Comparison of ENCODE assay signal across 8 cellular contexts in the genomic region with DNA sequence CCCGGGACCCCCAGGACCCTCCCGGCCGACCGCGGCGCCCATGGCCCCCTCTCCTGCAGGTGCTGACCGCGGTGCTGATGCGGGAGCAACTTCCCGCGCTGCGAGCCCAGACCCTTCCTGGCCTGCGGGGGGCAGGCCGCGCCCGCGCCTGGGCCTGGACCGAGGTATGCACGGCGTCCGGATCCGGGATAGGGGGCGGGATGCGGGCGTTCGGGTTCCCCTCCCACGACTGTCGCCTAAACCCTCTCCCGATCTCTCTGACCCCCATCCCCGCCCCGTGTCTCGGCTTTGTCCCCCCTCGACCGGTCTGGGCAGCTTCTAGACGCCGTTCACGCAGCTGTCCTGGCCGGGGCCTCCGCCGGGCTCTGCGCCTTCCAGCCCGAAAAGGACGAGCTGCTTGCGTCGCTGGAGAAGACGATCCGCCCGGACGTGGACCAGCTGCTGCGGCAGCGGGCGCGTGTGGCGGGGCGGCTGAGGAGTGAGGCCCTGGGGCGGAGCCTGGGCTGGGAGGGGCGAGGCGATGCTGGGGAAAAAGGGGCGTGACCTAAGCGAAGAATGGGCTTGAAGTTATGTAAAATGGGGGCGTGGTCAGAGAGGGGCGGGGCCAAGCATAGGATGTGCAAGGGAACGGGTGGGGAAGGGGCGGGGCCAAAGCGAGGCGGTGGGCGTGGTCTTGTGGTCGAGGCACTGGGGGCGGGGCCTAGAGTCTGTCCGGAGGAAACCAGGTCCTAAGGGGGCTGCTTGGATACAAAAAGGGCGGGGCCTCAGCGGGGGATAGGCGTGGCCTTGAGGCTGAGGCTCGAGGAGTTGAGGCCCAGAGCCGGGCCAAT. TPM values are rescaled to one million over a fixed set of nuclear protein-coding genes. Genes with fewer than 3 reads are reported as not detected.
A peak's percentile ranks its signal among the peaks of the same experiment; 100 is the strongest.
DNase-seq lines count a peak whose midpoint lies in the region; ATAC-seq, FAIRE-seq and TF ChIP-seq lines count a peak whose summit lies in the region.

No MANE protein-coding gene starts in this region.

- peak in 1 of 3 experiments; percentile 57 for TF ChIP-seq CTCF in keratinocyte (optimal IDR thresholded peaks at IDR 0.05 in 1 of 3, IDR thresholded peaks at IDR 0.05 in 1 of 3, conservative IDR thresholded peaks at IDR 0.05 in 1 of 3; ENCODE audit: extremely low read depth in 1 of 3, insufficient read depth in 2 of 3, low read length in 3 of 3)

- H3K27ac ChIP-seq in keratinocyte (ENCODE audit: control insufficient read depth, insufficient read depth, low read length) = no peak overlapping the region

- peak overlapping the region; percentile 21 to 55 (median 34) for H3K4me3 ChIP-seq in keratinocyte (ENCODE audit: control insufficient read depth in 2 of 3, extremely low read depth in 1 of 3, insufficient read depth in 2 of 3, low read depth in 1 of 3, low read length in 3 of 3)

- H3K79me2 ChIP-seq in keratinocyte (ENCODE audit: control insufficient read depth, insufficient read depth, low read length) = no peaks in the 10 kb centered on the region

- H3K9me3 ChIP-seq in keratinocyte (ENCODE audit: control insufficient read depth, low read depth, low read length) = no peaks in the 10 kb centered on the region

- H3K9ac ChIP-seq in keratinocyte (ENCODE audit: control insufficient read depth, extremely low read depth, insufficient read depth, low read length) = no peak overlapping the region

- dilution Hi-C loops in keratinocyte (cut with MboI; ENCODE audit: extremely low pct_ligation_motif_present, low sequenced_read_pairs) = no loop called here

- peak overlapping the region; percentile 56 for H2AFZ ChIP-seq in keratinocyte (ENCODE audit: control insufficient read depth, low read length)

- peak overlapping the region; percentile 74 for H3K4me2 ChIP-seq in keratinocyte (ENCODE audit: control insufficient read depth, extremely low read depth, insufficient read depth, low read depth, low read length)

- FAIRE-seq in keratinocyte (lab: Jason Lieb, UNC) = no peak

- no peaks in the 10 kb centered on the region for H4K20me1 ChIP-seq in keratinocyte (ENCODE audit: control insufficient read depth, extremely low read depth, insufficient read depth, low read length)

- H3K9me1 ChIP-seq in keratinocyte (ENCODE audit: control insufficient read depth, extremely low read depth, insufficient read depth, low read length) = no peaks in the 10 kb centered on the region

- ATAC-seq in HG03196 (IDR thresholded peaks at IDR 0.05; ENCODE audit: unreplicated experiment) = peak; percentile 55
- ATAC-seq in HG03457 (IDR thresholded peaks at IDR 0.05; ENCODE audit: unreplicated experiment) = no peak

- no peaks in the 10 kb centered on the region for H3K36me3 ChIP-seq in keratinocyte (ENCODE audit: control insufficient read depth in 2 of 2, extremely low read depth in 1 of 2, insufficient read depth in 2 of 2, low read length in 2 of 2)

- peak; percentile 98 for DNase-seq in GDM1 (lab: John Stamatoyannopoulos, UW)
- DNase-seq in NCI-H460 (ENCODE audit: extremely low read depth, low read depth) = peak; percentile 85
- peak; percentile 88 for DNase-seq in activated CD4-positive, alpha-beta T cell treated with anti-CD3 and anti-CD28 coated beads for 1 hour
- peak; percentile 95 for DNase-seq in cerebellar cortex (ENCODE audit: low spot score)
- DNase-seq in keratinocyte (ENCODE audit: low read depth, low spot score) = peak; percentile 84
- DNase-seq in stimulated activated CD4-positive, alpha-beta T cell treated with anti-CD3 and anti-CD28 coated beads, Interleukin-12 subunit alpha, Interleukin-12 subunit beta, amount 100 ng/mL, for 4 hours = peak; percentile 94

- H3K27me3 ChIP-seq in keratinocyte (ENCODE audit: control insufficient read depth, extremely low read depth, insufficient read depth, low read length) = peaks cover 16% of the 10 kb centered on the region

- H3K4me1 ChIP-seq in keratinocyte (ENCODE audit: control insufficient read depth, extremely low read depth, insufficient read depth, low read length) = peaks cover 7% of the 10 kb centered on the region

RNA-seq across cellular contexts. Expression of a gene that starts 15.9 kb away (rescaled TPM):
- 38.8 and 41.4 TPM in 2 replicates for total RNA-seq in NCI-H460 (2014; rRNA removed; shearing (Covaris generic))
- 62.2 and 82.1 TPM in 2 replicates for polyA plus RNA-seq in NCI-H460 (2014; cell fraction: nucleus; rRNA removed)
- polyA plus RNA-seq in keratinocyte = 89.4 to 126 TPM (median 90.9 TPM) in 3 replicates
- 11.8 TPM for polyA plus RNA-seq in keratinocyte (2011; ENCODE audit: low read depth)
- 42.5 and 49.8 TPM in 2 replicates for polyA plus RNA-seq in keratinocyte (2011; cell fraction: cytosol; rRNA removed)
- 116 and 131 TPM in 2 replicates for polyA plus RNA-seq in keratinocyte (2011; cell fraction: nucleus; rRNA removed)
- polyA plus RNA-seq in keratinocyte (2012; ENCODE audit: low replicate concordance) = 45.1 and 73.2 TPM in 2 replicates
- polyA minus RNA-seq in keratinocyte = 141 to 280 TPM (median 191 TPM) in 3 replicates
- 116 TPM for polyA minus RNA-seq in keratinocyte (2011; cell fraction: cytosol; rRNA and poly(A)+ RNA removed)
- polyA minus RNA-seq in keratinocyte (2011; cell fraction: nucleus; rRNA and poly(A)+ RNA removed) = 120 and 124 TPM in 2 replicates

RNA-seq across cellular contexts. Expression of a gene that starts 28.1 kb away (rescaled TPM):
- total RNA-seq in NCI-H460 (2014; rRNA removed; shearing (Covaris generic)) = 46.0 and 60.8 TPM in 2 replicates
- polyA plus RNA-seq in NCI-H460 (2014; cell fraction: nucleus; rRNA removed) = 33.1 and 76.8 TPM in 2 replicates
- polyA plus RNA-seq in keratinocyte = 30.2 to 71.5 TPM (median 33.8 TPM) in 3 replicates
- 20.0 TPM for polyA plus RNA-seq in keratinocyte (2011; ENCODE audit: low read depth)
- 38.8 and 91.8 TPM in 2 replicates for polyA plus RNA-seq in keratinocyte (2011; cell fraction: cytosol; rRNA removed)
- polyA plus RNA-seq in keratinocyte (2011; cell fraction: nucleus; rRNA removed) = 27.2 and 39.9 TPM in 2 replicates
- 66.1 and 69.7 TPM in 2 replicates for polyA plus RNA-seq in keratinocyte (2012; ENCODE audit: low replicate concordance)
- polyA minus RNA-seq in keratinocyte = 35.5 to 82.7 TPM (median 71.2 TPM) in 3 replicates
- polyA minus RNA-seq in keratinocyte (2011; cell fraction: cytosol; rRNA and poly(A)+ RNA removed) = 129 TPM
- 16.9 and 18.0 TPM in 2 replicates for polyA minus RNA-seq in keratinocyte (2011; cell fraction: nucleus; rRNA and poly(A)+ RNA removed)
